Comparison of ENCODE assay signal across 8 cellular contexts in genomic region chr22:19290400-19291217, GRCh38. TPM values are rescaled to one million over a fixed set of nuclear protein-coding genes. Genes with fewer than 3 reads are reported as not detected.
DNase-seq lines count a peak whose midpoint lies in the region; ATAC-seq and TF ChIP-seq lines count a peak whose summit lies in the region.

No MANE protein-coding gene starts in this region.

- H3K27ac Mint-ChIP-seq in activated naive CD8-positive, alpha-beta T cell treated with anti-CD3 and anti-CD28 coated beads, Interleukin-2, amount 10 ng/mL, durations not matched to agents 7 days and 5 days, result no peak overlapping the region
- no peak overlapping the region for H3K27ac Mint-ChIP-seq in stimulated activated naive CD8-positive, alpha-beta T cell treated with anti-CD3 and anti-CD28 coated beads, Interleukin-15, amount 100 ng/mL, for 72 hours

- peak; percentile 18 for ATAC-seq in HG03045 (IDR thresholded peaks at IDR 0.05; ENCODE audit: unreplicated experiment)
- no peak for ATAC-seq in activated naive CD8-positive, alpha-beta T cell treated with anti-CD3 and anti-CD28 coated beads, Interleukin-2, amount 10 ng/mL, durations not matched to agents 7 days and 5 days (ENCODE audit: low read depth)
- ATAC-seq in stimulated activated naive CD8-positive, alpha-beta T cell treated with anti-CD3 and anti-CD28 coated beads, Interleukin-15, amount 100 ng/mL, for 72 hours, result no peak
- no peak for ATAC-seq in GM21619 (IDR thresholded peaks at IDR 0.05; ENCODE audit: unreplicated experiment)

- H3K4me3 Mint-ChIP-seq in activated naive CD8-positive, alpha-beta T cell treated with anti-CD3 and anti-CD28 coated beads, Interleukin-2, amount 10 ng/mL, durations not matched to agents 7 days and 5 days, result peak overlapping the region; percentile 73
- peak overlapping the region; percentile 79 to 82 for H3K4me3 Mint-ChIP-seq in stimulated activated naive CD8-positive, alpha-beta T cell treated with anti-CD3 and anti-CD28 coated beads, Interleukin-15, amount 100 ng/mL, for 72 hours

- TF ChIP-seq CTCF in BJ (IDR thresholded peaks at IDR 0.05; ENCODE audit: insufficient read depth, low read depth, low read length), result no peak

- H3K9me3 Mint-ChIP-seq in activated naive CD8-positive, alpha-beta T cell treated with anti-CD3 and anti-CD28 coated beads, Interleukin-2, amount 10 ng/mL, durations not matched to agents 7 days and 5 days, result no peaks in the 10 kb centered on the region
- no peaks in the 10 kb centered on the region for H3K9me3 Mint-ChIP-seq in stimulated activated naive CD8-positive, alpha-beta T cell treated with anti-CD3 and anti-CD28 coated beads, Interleukin-15, amount 100 ng/mL, for 72 hours

- POLR2A ChIA-PET in BJ (lab: Charles Lee), result no interaction called here
- POLR2A ChIA-PET in activated naive CD8-positive, alpha-beta T cell treated with anti-CD3 and anti-CD28 coated beads, Interleukin-2, amount 10 ng/mL, durations not matched to agents 7 days and 5 days (lab: Charles Lee), result interaction anchor here (0.6 to 1.5 kb wide), 3 partner anchors 11 to 169 kb away, joined by 3 read pairs; partner anchors contain the start of genes HIRA and MRPL40

- peak overlapping the region; percentile 65 for H3K4me3 ChIP-seq in BJ (ENCODE audit: low read depth, low read length)
- peak overlapping the region; percentile 92 for H3K4me3 ChIP-seq in iPS-18c (ENCODE audit: insufficient read depth, low read depth, low read length)

- DNase-seq in BJ (ENCODE audit: low read depth) (no peak), NCI-H2196 (lab: John Stamatoyannopoulos, UW; ENCODE audit: unreplicated experiment) (no peak)
- no peak for DNase-seq in activated naive CD8-positive, alpha-beta T cell treated with anti-CD3 and anti-CD28 coated beads, Interleukin-2, amount 10 ng/mL, durations not matched to agents 7 days and 5 days
- DNase-seq in stimulated activated naive CD8-positive, alpha-beta T cell treated with anti-CD3 and anti-CD28 coated beads, Interleukin-15, amount 100 ng/mL, for 72 hours, result no peak
- no peak for DNase-seq in effector CD4-positive, alpha-beta T cell

- no peaks in the 10 kb centered on the region for H3K36me3 Mint-ChIP-seq in activated naive CD8-positive, alpha-beta T cell treated with anti-CD3 and anti-CD28 coated beads, Interleukin-2, amount 10 ng/mL, durations not matched to agents 7 days and 5 days

- peaks cover 20% of the 10 kb centered on the region for H3K4me1 Mint-ChIP-seq in activated naive CD8-positive, alpha-beta T cell treated with anti-CD3 and anti-CD28 coated beads, Interleukin-2, amount 10 ng/mL, durations not matched to agents 7 days and 5 days
- H3K4me1 Mint-ChIP-seq in stimulated activated naive CD8-positive, alpha-beta T cell treated with anti-CD3 and anti-CD28 coated beads, Interleukin-15, amount 100 ng/mL, for 72 hours, result peaks cover 19% of the 10 kb centered on the region

- CTCF ChIA-PET in BJ (lab: Yijun Ruan, JAX), result no interaction called here

- no peaks in the 10 kb centered on the region for H3K9me3 ChIP-seq in iPS-18c (ENCODE audit: control insufficient read depth, insufficient read depth, low read length)

- peaks cover 50% of the 10 kb centered on the region for H3K27me3 Mint-ChIP-seq in activated naive CD8-positive, alpha-beta T cell treated with anti-CD3 and anti-CD28 coated beads, Interleukin-2, amount 10 ng/mL, durations not matched to agents 7 days and 5 days
- H3K27me3 Mint-ChIP-seq in stimulated activated naive CD8-positive, alpha-beta T cell treated with anti-CD3 and anti-CD28 coated beads, Interleukin-15, amount 100 ng/mL, for 72 hours, result peaks cover 46% of the 10 kb centered on the region

- no peaks in the 10 kb centered on the region for H3K27me3 ChIP-seq in BJ (ENCODE audit: control insufficient read depth, insufficient read depth, low read length)

- 0 out of 2 replicates have a peak, but pooled peaks cover 1% of the 10 kb centered on the region for H3K36me3 ChIP-seq in BJ (ENCODE audit: control insufficient read depth, insufficient read depth, low read length)

RNA-seq across cellular contexts. Expression of gene CLTCL1, which starts 0.9 kb away (rescaled TPM):
- 11.4 and 14.0 TPM in 2 replicates for polyA plus RNA-seq in BJ (2011; rRNA removed)
- polyA minus RNA-seq in BJ (2011; rRNA and poly(A)+ RNA removed), result 22.6 and 23.5 TPM in 2 replicates
- total RNA-seq in activated naive CD8-positive, alpha-beta T cell treated with anti-CD3 and anti-CD28 coated beads, Interleukin-2, amount 10 ng/mL, durations not matched to agents 7 days and 5 days, result 1 to 10 TPM in 1 of 2 experiments, under 1 TPM in 1; 0.62 to 1.3 TPM
